12 cellular contexts compared by ENCODE assay signal in the genomic region with DNA sequence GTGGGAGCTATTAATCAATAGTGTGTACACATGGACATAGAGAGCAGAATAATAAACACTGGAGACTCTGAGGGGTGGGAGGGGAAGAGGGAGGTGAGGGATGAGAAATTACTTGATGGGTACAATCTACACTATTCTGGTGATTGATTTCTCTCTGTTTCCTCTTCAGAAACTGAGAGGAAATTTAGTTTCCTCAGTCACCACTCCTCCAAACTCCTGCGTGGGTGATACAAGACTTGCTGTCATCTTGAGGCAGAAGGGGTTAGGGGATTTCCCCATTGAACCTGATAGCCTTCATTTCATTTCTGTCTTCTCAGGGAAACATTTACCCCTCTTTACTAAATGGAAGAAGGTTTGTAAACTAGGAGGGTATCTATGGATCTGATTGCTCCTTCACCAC.
DNase-seq lines count a peak whose midpoint lies in the region; ATAC-seq and TF ChIP-seq lines count a peak whose summit lies in the region.
"Had no signal": no experiment of that assay in that cellular context is flagged by ENCODE, and none has a peak within 500 bp of the region (broad histone marks: within the 10 kb centered on the region; RNA-seq: fewer than 3 reads in every experiment).

No MANE protein-coding gene starts in this region.

- no peaks in the 10 kb centered on the region for H3K9me3 ChIP-seq in CD8-positive, alpha-beta T cell (ENCODE audit: low read length)
- no peaks in the 10 kb centered on the region for H3K9me3 ChIP-seq in breast epithelium
- H3K9me3 ChIP-seq: neutrophil had no signal

- no peak overlapping the region for H3K27ac ChIP-seq in CD8-positive, alpha-beta T cell (ENCODE audit: low read depth, low read length)
- H3K27ac ChIP-seq in breast epithelium: no peak overlapping the region
- H3K27ac ChIP-seq: neutrophil had no signal

- H3K27me3 ChIP-seq in CD8-positive, alpha-beta T cell (ENCODE audit: insufficient read depth, low read length): no peaks in the 10 kb centered on the region
- H3K27me3 ChIP-seq in breast epithelium: no peaks in the 10 kb centered on the region
- H3K27me3 ChIP-seq: neutrophil had no signal

- ATAC-seq in CD8-positive, alpha-beta T cell: peak; percentile 54
- ATAC-seq in GM19351 (IDR thresholded peaks at IDR 0.05; ENCODE audit: unreplicated experiment) (peak; percentile 91), HG03135 (IDR thresholded peaks at IDR 0.05; ENCODE audit: unreplicated experiment) (peak; percentile 51)
- ATAC-seq: HCT116 had no signal

- H3K36me3 ChIP-seq in CD8-positive, alpha-beta T cell (ENCODE audit: insufficient read depth, low read length): no peaks in the 10 kb centered on the region
- H3K36me3 ChIP-seq in breast epithelium: no peaks in the 10 kb centered on the region
- H3K36me3 ChIP-seq: neutrophil had no signal

- peaks cover 14% of the 10 kb centered on the region for H3K4me1 Mint-ChIP-seq in CD8-positive, alpha-beta T cell (ENCODE audit: low read depth)

- H3K27me3 Mint-ChIP-seq in CD8-positive, alpha-beta T cell (ENCODE audit: low read depth): no peaks in the 10 kb centered on the region

- no peak for DNase-seq in CD8-positive, alpha-beta T cell
- peak; percentile 13 for DNase-seq in central memory CD4-positive, alpha-beta T cell
- DNase-seq in NCI-H748 (lab: John Stamatoyannopoulos, UW; ENCODE audit: unreplicated experiment): no peak
- DNase-seq in NOMO-1 treated with dmso at 0.1 percent for 144 hours (lab: John Stamatoyannopoulos, UW; ENCODE audit: unreplicated experiment): no peak
- no peak for DNase-seq in breast epithelium (ENCODE audit: low spot score in 2 of 2)
- no peak for DNase-seq in D341Med (ENCODE audit: low spot score)
- DNase-seq: COR-L47, NCI-H1417 treated with DMSO at 0.1 percent for 48 hours had no signal

- H3K4me1 ChIP-seq in CD8-positive, alpha-beta T cell (ENCODE audit: insufficient read depth, low read length): no peaks in the 10 kb centered on the region
- no peaks in the 10 kb centered on the region for H3K4me1 ChIP-seq in breast epithelium

- CTCF ChIA-PET in CD8-positive, alpha-beta T cell (lab: Charles Lee): no interaction called here

- POLR2A ChIA-PET in CD8-positive, alpha-beta T cell (lab: Charles Lee): no interaction called here

- intact Hi-C loops in CD8-positive, alpha-beta T cell (cut with DNase I, micrococcal nuclease): no loop called here
- intact Hi-C loops in breast epithelium (cut with DNase I; ENCODE audit: low total_unique reads): no loop called here

- no peak overlapping the region for H3K4me3 Mint-ChIP-seq in CD8-positive, alpha-beta T cell

- no peaks in the 10 kb centered on the region for H3K9me3 Mint-ChIP-seq in CD8-positive, alpha-beta T cell

- H3K27ac Mint-ChIP-seq in CD8-positive, alpha-beta T cell: no peak overlapping the region

- no peak for TF ChIP-seq POLR2A in breast epithelium (IDR thresholded peaks at IDR 0.05)

- TF ChIP-seq CTCF in CD8-positive, alpha-beta T cell (IDR thresholded peaks at IDR 0.05): no peak
- no peak for TF ChIP-seq CTCF in breast epithelium (IDR thresholded peaks at IDR 0.05)

- H3K4me3 ChIP-seq in CD8-positive, alpha-beta T cell (ENCODE audit: low read depth, low read length): no peak overlapping the region
- H3K4me3 ChIP-seq in breast epithelium: no peak overlapping the region

- H3K36me3 Mint-ChIP-seq in CD8-positive, alpha-beta T cell: no peaks in the 10 kb centered on the region
